In the genomic region with DNA sequence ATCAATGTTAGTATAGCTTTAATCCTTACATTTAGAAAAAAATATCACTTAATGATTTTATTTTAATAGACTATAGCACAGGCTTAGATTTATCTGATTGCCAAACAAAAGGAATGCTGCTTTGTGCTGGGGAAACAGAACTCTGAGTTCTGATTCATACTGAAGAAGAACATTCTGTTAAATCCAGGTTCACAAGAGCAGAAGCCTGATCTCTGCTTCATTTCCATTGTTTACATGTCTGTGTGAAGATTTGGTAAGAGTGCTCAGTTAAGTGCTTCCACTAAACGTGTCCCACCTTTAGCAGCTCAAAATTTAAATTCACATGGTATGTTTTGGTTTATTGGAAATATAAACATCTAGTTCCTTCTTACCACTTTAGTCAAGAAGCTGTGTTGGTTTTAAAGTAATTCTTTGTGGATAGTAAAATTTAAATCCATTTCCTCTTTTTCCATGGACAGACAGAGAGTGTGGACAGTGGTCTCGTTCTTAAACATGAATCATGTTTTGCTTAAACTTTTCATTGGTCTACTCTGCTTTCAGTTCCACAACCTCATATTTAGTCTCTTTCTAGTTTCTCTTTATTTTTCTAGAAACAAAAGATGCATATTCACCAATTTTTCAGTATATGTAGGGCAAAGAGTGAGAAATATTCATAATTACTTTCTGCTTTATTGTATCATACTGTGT, we compare ENCODE assay signal across 17 cellular contexts. TPM values are rescaled to one million over a fixed set of nuclear protein-coding genes. Genes with fewer than 3 reads are reported as not detected.
A peak's percentile ranks its signal among the peaks of the same experiment; 100 is the strongest.
DNase-seq lines count a peak whose midpoint lies in the region; ATAC-seq, FAIRE-seq and TF ChIP-seq lines count a peak whose summit lies in the region.
"Had no signal": no experiment of that assay in that cellular context is flagged by ENCODE, and none has a peak within 500 bp of the region (broad histone marks: within the 10 kb centered on the region; RNA-seq: fewer than 3 reads in every experiment).

No MANE protein-coding gene starts in this region.

- TF ChIP-seq CTCF in dorsolateral prefrontal cortex (IDR thresholded peaks at IDR 0.05 in 54 of 56, conservative IDR thresholded peaks at IDR 0.05 in 2 of 56; ENCODE audit: low read depth in 1 of 56, partially characterized antibody in 56 of 56), result no peak

- no peak overlapping the region for H3K4me3 ChIP-seq in dorsolateral prefrontal cortex
- H3K4me3 ChIP-seq: SJSA1, vagina had no signal

- TF ChIP-seq POLR2A in GM12891 (IDR thresholded peaks at IDR 0.05; ENCODE audit: low read depth, low read length) (no peak), erythroblast (IDR thresholded peaks at IDR 0.05; ENCODE audit: low read length) (no peak)

- H3K27ac ChIP-seq in dorsolateral prefrontal cortex, result no peak overlapping the region
- H3K27ac ChIP-seq: SJSA1, vagina had no signal

- intact Hi-C loops in dorsolateral prefrontal cortex (cut with DNase I), result no loop called here

- ATAC-seq in GM19397 (IDR thresholded peaks at IDR 0.05; ENCODE audit: unreplicated experiment) (peak; percentile 51), HG03066 (IDR thresholded peaks at IDR 0.05; ENCODE audit: low read depth, unreplicated experiment) (peak; percentile 56)
- ATAC-seq: stimulated activated memory B cell treated with anti-CD40 and anti-IgM and Interleukin-4, amounts not matched to agents 10 μg/mL and 1 μg/mL and 100 μg/mL, for 72 hours had no signal

- H3K27me3 ChIP-seq in dorsolateral prefrontal cortex, result no peaks in the 10 kb centered on the region
- H3K27me3 ChIP-seq: SJSA1, vagina had no signal

- DNase-seq in GM12891 (ENCODE audit: insufficient read length, low spot score) (no peak), OCI-M1 (lab: John Stamatoyannopoulos, UW) (peak; percentile 56), dorsolateral prefrontal cortex (no peak), erythroblast (lab: John Stamatoyannopoulos, UW) (no peak), RPMI8226 (no peak)
- no peak for DNase-seq in activated T-cell treated with anti-CD3 and anti-CD28 coated beads, Interleukin-2, amount 50 U/mL, for 48 hours
- DNase-seq: central memory CD4-positive, alpha-beta T cell; DMS79 treated with DMSO at 0.1 percent for 48 hours; NCI-H1092; NCI-H524 treated with DMSO at 0.1 percent for 48 hours; stimulated activated CD4-positive, alpha-beta T cell treated with anti-CD3 and anti-CD28 coated beads, Interleukin-4, amount 100 ng/mL, for 1 hour had no signal

- no peak for FAIRE-seq in GM12891 (lab: Jason Lieb, UNC)

TF ChIP-seq in GM12891, 5 proteins besides CTCF, POLR2A, EP300 and RAD21:
- no peak for TF ChIP-seq PAX5 (IDR thresholded peaks at IDR 0.05; ENCODE audit: insufficient read depth, low read length, severe bottlenecking)
- TF ChIP-seq POLR2AphosphoS5 (IDR thresholded peaks at IDR 0.05; ENCODE audit: low read depth, low read length), result no peak
- no peak for TF ChIP-seq POU2F2 (IDR thresholded peaks at IDR 0.05; ENCODE audit: low read depth, low read length)
- TF ChIP-seq SPI1 (IDR thresholded peaks at IDR 0.05; ENCODE audit: low read depth, low read length), result 0 out of 2 replicates have a peak, but pooled peaks have one; percentile 40
- no peak for TF ChIP-seq TAF1 (IDR thresholded peaks at IDR 0.05; ENCODE audit: low read depth, low read length)
TF ChIP-seq in GM12891: peak in this region for 1.

RNA-seq across cellular contexts. Expression of a gene that starts 59.1 kb away (rescaled TPM):
- not detected for polyA plus RNA-seq in GM12891 (2012; ENCODE audit: low read depth, missing spikeins)
- total RNA-seq in dorsolateral prefrontal cortex, result 10 to 100 TPM in 25 of 120 experiments, 1 to 10 TPM in 95; 2.0 to 14.0 (median 8.2) TPM
- total RNA-seq: glomerular endothelial cell, SJSA1 had no signal
